Comparison of ENCODE assay signal across 1 cellular context in the genomic region with DNA sequence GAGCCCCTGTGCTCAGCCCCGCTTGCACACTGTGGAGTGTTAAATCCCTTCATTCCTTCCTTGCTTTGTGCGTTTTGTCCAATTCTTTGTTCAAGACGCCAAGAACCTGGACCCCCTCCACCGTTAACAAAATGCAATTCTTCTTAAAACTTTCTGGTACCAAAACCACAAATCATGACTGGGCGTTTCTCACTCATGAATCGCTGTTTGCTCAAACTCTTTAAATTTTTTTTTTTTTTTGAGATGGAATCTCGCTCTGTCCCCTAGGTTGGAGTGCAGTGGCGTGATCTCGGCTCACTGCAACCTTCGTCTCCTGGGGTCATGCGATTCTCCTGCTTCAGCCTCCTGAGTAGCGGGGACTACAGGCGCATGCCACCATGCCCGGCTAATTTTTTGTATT.
TF ChIP-seq lines count a peak whose summit lies in the region.

No MANE protein-coding gene starts in this region.

TF ChIP-seq in HEK293, 187 proteins besides CTCF, POLR2A, EP300 and RAD21 (continued from another document):
- TF ChIP-seq, protein P1, sequence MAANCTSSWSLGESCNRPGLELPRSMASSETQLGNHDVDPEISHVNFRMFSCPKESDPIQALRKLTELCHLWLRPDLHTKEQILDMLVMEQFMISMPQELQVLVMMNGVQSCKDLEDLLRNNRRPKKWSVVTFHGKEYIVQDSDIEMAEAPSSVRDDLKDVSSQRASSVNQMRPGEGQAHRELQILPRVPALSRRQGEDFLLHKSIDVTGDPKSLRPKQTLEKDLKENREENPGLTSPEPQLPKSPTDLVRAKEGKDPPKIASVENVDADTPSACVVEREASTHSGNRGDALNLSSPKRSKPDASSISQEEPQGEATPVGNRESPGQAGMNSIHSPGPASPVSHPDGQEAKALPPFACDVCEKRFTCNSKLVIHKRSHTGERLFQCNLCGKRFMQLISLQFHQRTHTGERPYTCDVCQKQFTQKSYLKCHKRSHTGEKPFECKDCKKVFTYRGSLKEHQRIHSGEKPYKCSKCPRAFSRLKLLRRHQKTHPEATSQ (tag by site-specific recombination; IDR thresholded peaks at IDR 0.05), result no peak
- no peak for TF ChIP-seq ZNF16 (tag by site-specific recombination; IDR thresholded peaks at IDR 0.05; ENCODE audit: low read depth)
- no peak for TF ChIP-seq ZNF112 (tag by site-specific recombination; IDR thresholded peaks at IDR 0.05)
- no peak for TF ChIP-seq ZFP3 (tag by site-specific recombination; IDR thresholded peaks at IDR 0.05; ENCODE audit: low read depth)
- TF ChIP-seq, protein P2, sequence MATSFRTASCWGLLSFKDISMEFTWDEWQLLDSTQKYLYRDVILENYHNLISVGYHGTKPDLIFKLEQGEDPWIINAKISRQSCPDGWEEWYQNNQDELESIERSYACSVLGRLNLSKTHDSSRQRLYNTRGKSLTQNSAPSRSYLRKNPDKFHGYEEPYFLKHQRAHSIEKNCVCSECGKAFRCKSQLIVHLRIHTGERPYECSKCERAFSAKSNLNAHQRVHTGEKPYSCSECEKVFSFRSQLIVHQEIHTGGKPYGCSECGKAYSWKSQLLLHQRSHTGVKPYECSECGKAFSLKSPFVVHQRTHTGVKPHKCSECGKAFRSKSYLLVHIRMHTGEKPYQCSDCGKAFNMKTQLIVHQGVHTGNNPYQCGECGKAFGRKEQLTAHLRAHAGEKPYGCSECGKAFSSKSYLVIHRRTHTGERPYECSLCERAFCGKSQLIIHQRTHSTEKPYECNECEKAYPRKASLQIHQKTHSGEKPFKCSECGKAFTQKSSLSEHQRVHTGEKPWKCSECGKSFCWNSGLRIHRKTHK (tag by site-specific recombination; IDR thresholded peaks at IDR 0.05), result no peak
- no peak for TF ChIP-seq IKZF3 (tag by site-specific recombination; IDR thresholded peaks at IDR 0.05)
- TF ChIP-seq, protein P3, sequence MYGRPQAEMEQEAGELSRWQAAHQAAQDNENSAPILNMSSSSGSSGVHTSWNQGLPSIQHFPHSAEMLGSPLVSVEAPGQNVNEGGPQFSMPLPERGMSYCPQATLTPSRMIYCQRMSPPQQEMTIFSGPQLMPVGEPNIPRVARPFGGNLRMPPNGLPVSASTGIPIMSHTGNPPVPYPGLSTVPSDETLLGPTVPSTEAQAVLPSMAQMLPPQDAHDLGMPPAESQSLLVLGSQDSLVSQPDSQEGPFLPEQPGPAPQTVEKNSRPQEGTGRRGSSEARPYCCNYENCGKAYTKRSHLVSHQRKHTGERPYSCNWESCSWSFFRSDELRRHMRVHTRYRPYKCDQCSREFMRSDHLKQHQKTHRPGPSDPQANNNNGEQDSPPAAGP (tag by site-specific recombination; IDR thresholded peaks at IDR 0.05), result no peak
